Comparison of ENCODE assay signal across 1 cellular context in the genomic region with DNA sequence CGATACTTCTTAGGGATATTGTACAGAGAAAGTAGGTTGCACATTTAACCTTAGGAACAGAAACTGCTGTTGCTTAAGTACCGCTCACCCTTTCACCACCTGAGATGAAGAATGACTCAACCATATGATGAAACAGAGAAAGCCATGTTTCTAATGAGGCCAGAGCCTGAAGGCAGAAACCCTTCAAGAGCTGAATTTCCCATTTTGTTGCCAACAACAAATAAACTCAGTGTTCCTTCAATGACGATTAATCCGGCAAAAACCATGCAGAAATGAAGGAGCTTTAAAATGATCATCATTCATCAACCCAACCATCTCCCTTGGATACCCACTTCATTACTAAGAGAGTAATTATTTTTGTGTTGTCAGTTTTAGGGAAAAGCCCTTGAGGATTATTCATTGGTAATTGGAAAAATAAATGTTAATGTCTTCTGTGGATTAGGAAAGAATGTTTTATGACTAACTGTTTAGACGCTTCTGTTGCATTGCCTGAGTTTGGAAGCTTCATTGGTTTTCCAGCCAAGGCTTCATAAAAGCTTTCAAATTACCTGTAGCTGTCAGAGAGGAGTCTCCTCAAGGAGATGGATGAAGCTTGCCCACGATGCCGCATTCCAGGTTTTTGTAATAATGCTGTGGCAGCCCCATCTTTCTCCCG.
A peak's percentile ranks its signal among the peaks of the same experiment; 100 is the strongest.
TF ChIP-seq lines count a peak whose summit lies in the region.

No MANE protein-coding gene starts in this region.

TF ChIP-seq in K562, 482 proteins besides CTCF, POLR2A, EP300 and RAD21 (continued from another document and continues in another):
- TF ChIP-seq ZBTB33 (CRISPR knock-in tag; IDR thresholded peaks at IDR 0.05) (no peak), PBX2 (CRISPR knock-in tag; IDR thresholded peaks at IDR 0.05; ENCODE audit: low read depth) (no peak), PBX2 (tag; conservative IDR thresholded peaks at IDR 0.05; ENCODE audit: low read depth) (peak; percentile 74), ELF1 (tag; IDR thresholded peaks at IDR 0.05) (no peak), RFX7 (CRISPR knock-in tag; IDR thresholded peaks at IDR 0.05) (no peak), ATF6 (CRISPR knock-in tag; IDR thresholded peaks at IDR 0.05) (no peak), NR2C2 (CRISPR knock-in tag; IDR thresholded peaks at IDR 0.05) (no peak), NR2C2 (tag; IDR thresholded peaks at IDR 0.05) (peak; percentile 50; the same call in 1 of the 2 replicates), FUS (optimal IDR thresholded peaks at IDR 0.05; ENCODE audit: low read depth, low read length) (no peak), ETV6 (IDR thresholded peaks at IDR 0.05; ENCODE audit: borderline replicate concordance in 1 of 2, low read depth in 2 of 2, low read length in 1 of 2) (no peak), ETV6 (CRISPR knock-in tag; IDR thresholded peaks at IDR 0.05; ENCODE audit: borderline replicate concordance) (no peak), TGIF2 (CRISPR knock-in tag; IDR thresholded peaks at IDR 0.05) (no peak), HDAC1 (IDR thresholded peaks at IDR 0.05) (no peak), ZNF217 (CRISPR knock-in tag; IDR thresholded peaks at IDR 0.05) (no peak), ZC3H4 (CRISPR knock-in tag; IDR thresholded peaks at IDR 0.05; ENCODE audit: borderline replicate concordance) (no peak), FOSL1 (tag; conservative IDR thresholded peaks at IDR 0.05) (peak; percentile 41; the same call in 1 of the 2 replicates), ESRRA (IDR thresholded peaks at IDR 0.05; ENCODE audit: borderline replicate concordance, low read depth) (no peak), STAT6 (CRISPR knock-in tag; IDR thresholded peaks at IDR 0.05) (no peak), MEIS2 (IDR thresholded peaks at IDR 0.05; ENCODE audit: partially characterized antibody) (peak; percentile 46), HDAC8 (tag; IDR thresholded peaks at IDR 0.05) (no peak), ZNF436 (CRISPR knock-in tag; IDR thresholded peaks at IDR 0.05) (no peak), CEBPG (CRISPR knock-in tag; IDR thresholded peaks at IDR 0.05) (no peak), CEBPG (tag; conservative IDR thresholded peaks at IDR 0.05 in 1 of 2, IDR thresholded peaks at IDR 0.05 in 1 of 2) (peak; percentile 93 to 94), KDM4B (IDR thresholded peaks at IDR 0.05; ENCODE audit: borderline replicate concordance in 2 of 2, low read depth in 1 of 2) (no peak), BRD4 (IDR thresholded peaks at IDR 0.05) (no peak), ZSCAN29 (IDR thresholded peaks at IDR 0.05) (no peak), IRF2 (CRISPR knock-in tag; IDR thresholded peaks at IDR 0.05) (no peak), TEAD1 (CRISPR knock-in tag; IDR thresholded peaks at IDR 0.05) (no peak), ZEB2 (IDR thresholded peaks at IDR 0.05) (no peak), ZNF3 (CRISPR knock-in tag; IDR thresholded peaks at IDR 0.05) (no peak), ARID1B (IDR thresholded peaks at IDR 0.05) (no peak), CREBBP (IDR thresholded peaks at IDR 0.05; ENCODE audit: low read depth, low read length) (no peak), BCOR (IDR thresholded peaks at IDR 0.05) (no peak), KDM1A (IDR thresholded peaks at IDR 0.05) (no peak), ETV5 (CRISPR knock-in tag; IDR thresholded peaks at IDR 0.05; ENCODE audit: low read depth) (no peak), PHF8 (IDR thresholded peaks at IDR 0.05; ENCODE audit: borderline replicate concordance, low read length) (no peak), ZNF133 (CRISPR knock-in tag; IDR thresholded peaks at IDR 0.05) (no peak), BMI1 (IDR thresholded peaks at IDR 0.05; ENCODE audit: low read length) (no peak), ZNF717 (CRISPR knock-in tag; IDR thresholded peaks at IDR 0.05) (no peak)
- TF ChIP-seq, protein P1, sequence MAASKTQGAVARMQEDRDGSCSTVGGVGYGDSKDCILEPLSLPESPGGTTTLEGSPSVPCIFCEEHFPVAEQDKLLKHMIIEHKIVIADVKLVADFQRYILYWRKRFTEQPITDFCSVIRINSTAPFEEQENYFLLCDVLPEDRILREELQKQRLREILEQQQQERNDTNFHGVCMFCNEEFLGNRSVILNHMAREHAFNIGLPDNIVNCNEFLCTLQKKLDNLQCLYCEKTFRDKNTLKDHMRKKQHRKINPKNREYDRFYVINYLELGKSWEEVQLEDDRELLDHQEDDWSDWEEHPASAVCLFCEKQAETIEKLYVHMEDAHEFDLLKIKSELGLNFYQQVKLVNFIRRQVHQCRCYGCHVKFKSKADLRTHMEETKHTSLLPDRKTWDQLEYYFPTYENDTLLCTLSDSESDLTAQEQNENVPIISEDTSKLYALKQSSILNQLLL (CRISPR knock-in tag; IDR thresholded peaks at IDR 0.05; ENCODE audit: borderline replicate concordance) = no peak
- TF ChIP-seq, protein P2, sequence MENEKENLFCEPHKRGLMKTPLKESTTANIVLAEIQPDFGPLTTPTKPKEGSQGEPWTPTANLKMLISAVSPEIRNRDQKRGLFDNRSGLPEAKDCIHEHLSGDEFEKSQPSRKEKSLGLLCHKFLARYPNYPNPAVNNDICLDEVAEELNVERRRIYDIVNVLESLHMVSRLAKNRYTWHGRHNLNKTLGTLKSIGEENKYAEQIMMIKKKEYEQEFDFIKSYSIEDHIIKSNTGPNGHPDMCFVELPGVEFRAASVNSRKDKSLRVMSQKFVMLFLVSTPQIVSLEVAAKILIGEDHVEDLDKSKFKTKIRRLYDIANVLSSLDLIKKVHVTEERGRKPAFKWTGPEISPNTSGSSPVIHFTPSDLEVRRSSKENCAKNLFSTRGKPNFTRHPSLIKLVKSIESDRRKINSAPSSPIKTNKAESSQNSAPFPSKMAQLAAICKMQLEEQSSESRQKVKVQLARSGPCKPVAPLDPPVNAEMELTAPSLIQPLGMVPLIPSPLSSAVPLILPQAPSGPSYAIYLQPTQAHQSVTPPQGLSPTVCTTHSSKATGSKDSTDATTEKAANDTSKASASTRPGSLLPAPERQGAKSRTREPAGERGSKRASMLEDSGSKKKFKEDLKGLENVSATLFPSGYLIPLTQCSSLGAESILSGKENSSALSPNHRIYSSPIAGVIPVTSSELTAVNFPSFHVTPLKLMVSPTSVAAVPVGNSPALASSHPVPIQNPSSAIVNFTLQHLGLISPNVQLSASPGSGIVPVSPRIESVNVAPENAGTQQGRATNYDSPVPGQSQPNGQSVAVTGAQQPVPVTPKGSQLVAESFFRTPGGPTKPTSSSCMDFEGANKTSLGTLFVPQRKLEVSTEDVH (IDR thresholded peaks at IDR 0.05; ENCODE audit: low read depth, partially characterized antibody) = no peak
- TF ChIP-seq, protein P3, sequence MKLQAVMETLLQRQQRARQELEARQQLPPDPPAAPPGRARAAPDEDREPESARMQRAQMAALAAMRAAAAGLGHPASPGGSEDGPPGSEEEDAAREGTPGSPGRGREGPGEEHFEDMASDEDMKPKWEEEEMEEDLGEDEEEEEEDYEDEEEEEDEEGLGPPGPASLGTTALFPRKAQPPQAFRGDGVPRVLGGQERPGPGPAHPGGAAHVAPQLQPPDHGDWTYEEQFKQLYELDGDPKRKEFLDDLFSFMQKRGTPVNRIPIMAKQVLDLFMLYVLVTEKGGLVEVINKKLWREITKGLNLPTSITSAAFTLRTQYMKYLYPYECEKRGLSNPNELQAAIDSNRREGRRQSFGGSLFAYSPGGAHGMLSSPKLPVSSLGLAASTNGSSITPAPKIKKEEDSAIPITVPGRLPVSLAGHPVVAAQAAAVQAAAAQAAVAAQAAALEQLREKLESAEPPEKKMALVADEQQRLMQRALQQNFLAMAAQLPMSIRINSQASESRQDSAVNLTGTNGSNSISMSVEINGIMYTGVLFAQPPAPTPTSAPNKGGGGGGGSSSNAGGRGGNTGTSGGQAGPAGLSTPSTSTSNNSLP (IDR thresholded peaks at IDR 0.05; ENCODE audit: borderline replicate concordance, low read depth, low read length) = no peak
- TF ChIP-seq, protein P4, sequence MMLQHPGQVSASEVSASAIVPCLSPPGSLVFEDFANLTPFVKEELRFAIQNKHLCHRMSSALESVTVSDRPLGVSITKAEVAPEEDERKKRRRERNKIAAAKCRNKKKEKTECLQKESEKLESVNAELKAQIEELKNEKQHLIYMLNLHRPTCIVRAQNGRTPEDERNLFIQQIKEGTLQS (IDR thresholded peaks at IDR 0.05) = peak; percentile 79
- TF ChIP-seq, protein P4 (CRISPR knock-in tag; conservative IDR thresholded peaks at IDR 0.05) = no peak
